1 cellular context compared by ENCODE assay signal in genomic region chr12:24723759-24724158, GRCh38.
TF ChIP-seq lines count a peak whose summit lies in the region.

No MANE protein-coding gene starts in this region.

TF ChIP-seq in SK-N-SH, 30 proteins besides CTCF, POLR2A, EP300 and RAD21 (continued from another document):
- TF ChIP-seq ZBTB33 (IDR thresholded peaks at IDR 0.05; ENCODE audit: borderline replicate concordance, low read depth): no peak
- no peak for TF ChIP-seq RFX5 (IDR thresholded peaks at IDR 0.05; ENCODE audit: low read length)
- no peak for TF ChIP-seq EZH2phosphoT487 (IDR thresholded peaks at IDR 0.05; ENCODE audit: borderline replicate concordance, low read depth)
- no peak for TF ChIP-seq MXI1 (IDR thresholded peaks at IDR 0.05; ENCODE audit: low read depth, low read length)
- TF ChIP-seq MEF2A (IDR thresholded peaks at IDR 0.05; ENCODE audit: borderline replicate concordance, low read depth): no peak
- no peak for TF ChIP-seq POLR2AphosphoS5 (IDR thresholded peaks at IDR 0.05; ENCODE audit: low read depth, low read length)
- no peak for TF ChIP-seq TAF1 (IDR thresholded peaks at IDR 0.05; ENCODE audit: borderline replicate concordance, low read depth, low read length)
- TF ChIP-seq REST (IDR thresholded peaks at IDR 0.05; ENCODE audit: low read depth, low read length): no peak
- TF ChIP-seq USF1 (IDR thresholded peaks at IDR 0.05; ENCODE audit: borderline replicate concordance, low read depth): no peak
- TF ChIP-seq YY1 (IDR thresholded peaks at IDR 0.05; ENCODE audit: low read depth): no peak
